Comparison of ENCODE assay signal across 26 cellular contexts in genomic region chr16:48382131-48382530, GRCh38. TPM values are rescaled to one million over a fixed set of nuclear protein-coding genes. Genes with fewer than 3 reads are reported as not detected.
A peak's percentile ranks its signal among the peaks of the same experiment; 100 is the strongest.
DNase-seq lines count a peak whose midpoint lies in the region; ATAC-seq, FAIRE-seq and TF ChIP-seq lines count a peak whose summit lies in the region.
"Had no signal": no experiment of that assay in that cellular context is flagged by ENCODE, and none has a peak within 500 bp of the region (broad histone marks: within the 10 kb centered on the region; RNA-seq: fewer than 3 reads in every experiment).

No MANE protein-coding gene starts in this region.

- RAD21 ChIA-PET in GM12878 (lab: Charles Lee; ENCODE audit: unreplicated experiment) = interaction anchor here (0.9 to 4.4 kb wide), 2 partner anchors 13 to 16 kb away, joined by 4 to 30 read pairs; no protein-coding TSS in a partner anchor

- POLR2A ChIA-PET in GM12878 (lab: Charles Lee) (interaction anchor here (0.6 to 1.5 kb wide), 2 partner anchors 11 to 16 kb away, joined by 3 to 9 read pairs; no protein-coding TSS in a partner anchor), HepG2 (lab: Yijun Ruan, JAX) (interaction anchor here (4.6 kb wide), 1 partner anchor 17 kb away, joined by 80 read pairs; no protein-coding TSS in a partner anchor)

- TF ChIP-seq POLR2A in GM12878 (IDR thresholded peaks at IDR 0.05; ENCODE audit: low read depth, low read length) (no peak), HepG2 (IDR thresholded peaks at IDR 0.05; ENCODE audit: insufficient read depth in 1 of 2, low read depth in 2 of 2, low read length in 2 of 2) (no peak)

- H3K27ac ChIP-seq in GM12878 (ENCODE audit: control insufficient read depth, insufficient read depth) (no peak overlapping the region), HepG2 (ENCODE audit: extremely low read length, insufficient read depth, low read length) (no peak overlapping the region), psoas muscle (peak overlapping the region; percentile 100)
- H3K27ac ChIP-seq: 22Rv1, prostate gland had no signal

- H2AFZ ChIP-seq in GM12878 (ENCODE audit: control insufficient read depth, low read depth, low read length) = no peak overlapping the region
- no peak overlapping the region for H2AFZ ChIP-seq in HepG2 (ENCODE audit: low read length)

- H3K4me1 ChIP-seq in GM12878 (ENCODE audit: control insufficient read depth, insufficient read depth, low read length) (peaks cover 4% of the 10 kb centered on the region), HepG2 (ENCODE audit: insufficient read depth, low read length) (peaks cover 73% of the 10 kb centered on the region), psoas muscle (peaks cover 68% of the 10 kb centered on the region)

- intact Hi-C loops in GM12878 (cut with micrococcal nuclease; ENCODE audit: unreplicated experiment) = no loop called here
- intact Hi-C loops in HepG2 (cut with micrococcal nuclease; ENCODE audit: unreplicated experiment) = no loop called here
- intact Hi-C loops in psoas muscle (cut with DNase I) = loop anchor here in 1 of 2 donors (2.0 kb wide), 1 partner anchor 13 kb away; no protein-coding TSS in a partner anchor

- TF ChIP-seq RAD21 in GM12878 (IDR thresholded peaks at IDR 0.05; ENCODE audit: insufficient read depth, low read depth, low read length) = no peak
- TF ChIP-seq RAD21 in HepG2 (CRISPR knock-in tag; IDR thresholded peaks at IDR 0.05) = no peak

- no TSS peak for BruUV-seq in GM12878 (replicated peaks; lab: Mats Ljungman, UMichigan)
- no TSS peak for BruUV-seq in HepG2 (replicated peaks; lab: Mats Ljungman, UMichigan)

- TF ChIP-seq EP300 in GM12878 (IDR thresholded peaks at IDR 0.05; ENCODE audit: borderline replicate concordance in 1 of 2, control insufficient read depth in 1 of 2, low read depth in 2 of 2, low read length in 2 of 2) (no peak), HepG2 (IDR thresholded peaks at IDR 0.05; ENCODE audit: low read depth in 2 of 2, low read length in 2 of 2) (no peak), HepG2 (CRISPR knock-in tag; IDR thresholded peaks at IDR 0.05; ENCODE audit: borderline replicate concordance) (no peak)

- H3K79me2 ChIP-seq in GM12878 (ENCODE audit: control insufficient read depth, insufficient read depth, low read length) (peaks cover 72% of the 10 kb centered on the region), HepG2 (ENCODE audit: insufficient read depth, low read length) (peaks cover 72% of the 10 kb centered on the region)

- CTCF ChIA-PET in GM12878 (lab: Yijun Ruan, JAX) = interaction anchor here (2.3 to 2.4 kb wide), 2 partner anchors 16 to 241 kb away, joined by 12 to 14 read pairs; no protein-coding TSS in a partner anchor
- CTCF ChIA-PET in HepG2 (lab: Yijun Ruan, JAX; ENCODE audit: low intra/inter-chr PET ratio, low total read pairs) = no interaction called here

- SMC1A ChIA-PET in GM12878 (lab: Charles Lee; ENCODE audit: uncharacterized antibody, unreplicated experiment) = interaction anchor here (1.0 to 12.1 kb wide), 2 partner anchors 15 to 97 kb away, joined by 3 to 112 read pairs; no protein-coding TSS in a partner anchor

- H3K4me2 ChIP-seq in GM12878 (ENCODE audit: control insufficient read depth, insufficient read depth) = peak overlapping the region; percentile 73; the same call in 1 of the 2 replicates
- 0 out of 2 replicates have a peak overlapping the region, but pooled peaks have one; percentile 80 for H3K4me2 ChIP-seq in HepG2 (ENCODE audit: low read depth, low read length)

- no peaks in the 10 kb centered on the region for H3K27me3 ChIP-seq in GM12878 (replicated peaks in 1 of 2; ENCODE audit: control insufficient read depth in 2 of 2, insufficient read depth in 2 of 2, low read length in 1 of 2)
- no peaks in the 10 kb centered on the region; a peak in 2 of 5 replicates for H3K27me3 ChIP-seq in HepG2 (ENCODE audit: control insufficient read depth in 1 of 2, insufficient read depth in 2 of 2, low read length in 2 of 2)
- no peaks in the 10 kb centered on the region for H3K27me3 ChIP-seq in psoas muscle (ENCODE audit: insufficient read depth in 3 of 3, low read length in 2 of 3)
- H3K27me3 ChIP-seq: tibial artery had no signal

- no peaks in the 10 kb centered on the region for H3K36me3 ChIP-seq in GM12878 (ENCODE audit: control insufficient read depth in 2 of 2, insufficient read depth in 2 of 2, low read length in 1 of 2)
- no peaks in the 10 kb centered on the region for H3K36me3 ChIP-seq in HepG2 (replicated peaks in 1 of 2; ENCODE audit: control insufficient read depth in 1 of 2, insufficient read depth in 2 of 2, low read length in 2 of 2)
- H3K36me3 ChIP-seq in psoas muscle (ENCODE audit: insufficient read depth in 1 of 2, low read depth in 1 of 2) = no peaks in the 10 kb centered on the region
- H3K36me3 ChIP-seq: prostate gland, tibial artery had no signal

- TF ChIP-seq CTCF in GM12878 (IDR thresholded peaks at IDR 0.05 in 2 of 3, conservative IDR thresholded peaks at IDR 0.05 in 1 of 3; ENCODE audit: control insufficient read depth in 2 of 3, extremely low read depth in 1 of 3, insufficient read depth in 1 of 3, low read depth in 3 of 3, low read length in 3 of 3) = no peak
- no peak for TF ChIP-seq CTCF in HepG2 (CRISPR knock-in tag; IDR thresholded peaks at IDR 0.05)
- TF ChIP-seq CTCF in psoas muscle (IDR thresholded peaks at IDR 0.05) = no peak

- H3K9me3 ChIP-seq in GM12878 (replicated peaks; ENCODE audit: control insufficient read depth, insufficient read depth, low read length) (no peaks in the 10 kb centered on the region), HepG2 (ENCODE audit: low read length) (no peaks in the 10 kb centered on the region), psoas muscle (no peaks in the 10 kb centered on the region)
- H3K9me3 ChIP-seq: prostate gland, tibial artery had no signal

- WGBS in GM12878 (ENCODE audit: insufficient coverage, insufficient replicate concordance, low lambda C conversion rate, missing lambda C conversion rate) = 98% methylated on average over 4 of the region's 4 CpGs
- 95% methylated on average over 4 of the region's 4 CpGs for WGBS in HepG2 (ENCODE audit: low lambda C conversion rate)
- WGBS in psoas muscle, 3 donors = 84 to 95% (median 88%) methylated on average over 4 of the region's 4 CpGs

- H4K20me1 ChIP-seq in GM12878 (ENCODE audit: control insufficient read depth, insufficient read depth) = no peaks in the 10 kb centered on the region
- H4K20me1 ChIP-seq in HepG2 (ENCODE audit: insufficient read depth, low read length) = peaks cover 66% of the 10 kb centered on the region

- in situ Hi-C loops in GM12878 (cut with MboI) = no loop called here
- in situ Hi-C loops in HepG2 (cut with HindIII; ENCODE audit: extremely low pct_ligation_motif_present, low pct_unique_long_range_greater_than_20kb) = no loop called here

- DNase-seq in activated CD8-positive, alpha-beta memory T cell treated with anti-CD3 and anti-CD28 coated beads for 24 hours = peak; percentile 19
- no peak for DNase-seq in activated CD8-positive, alpha-beta memory T cell treated with anti-CD3 and anti-CD28 coated beads, Interleukin-2, amount 50 U/mL, for 48 hours
- DNase-seq in GM12878 (ENCODE audit: low read depth, low spot score) = no peak
- no peak for DNase-seq in HepG2 (ENCODE audit: low spot score)
- DNase-seq in psoas muscle = no peak
- DNase-seq in kidney tubule cell (ENCODE audit: low spot score) = no peak
- DNase-seq in NCI-H345 (lab: John Stamatoyannopoulos, UW) = no peak
- no peak for DNase-seq in SK-N-DZ (ENCODE audit: low spot score)
- DNase-seq: activated CD4-positive, alpha-beta T cell treated with anti-CD3 and anti-CD28 coated beads for 48 hours; AML-193; cerebellar nuclear complex; DMS79; effector CD4-positive, alpha-beta T cell; naive thymus-derived CD8-positive, alpha-beta T cell; NCI-H1417 treated with DMSO at 0.1 percent for 48 hours; NCI-H524 treated with DMSO at 0.1 percent for 48 hours; T-helper 17 cell; tibial artery had no signal

- no peak for FAIRE-seq in GM12878 (lab: Jason Lieb, UNC)
- no peak for FAIRE-seq in HepG2 (lab: Jason Lieb, UNC)
- FAIRE-seq: frontal cortex, GM12891, keratinocyte had no signal

- ATAC-seq in GM12878 = no peak
- no peak for ATAC-seq in HepG2
- no peak for ATAC-seq in psoas muscle
- ATAC-seq: esophagus mucosa; naive thymus-derived CD8-positive, alpha-beta T cell; stimulated activated memory B cell treated with anti-CD40 and anti-IgM and Interleukin-4, amounts not matched to agents 10 μg/mL and 1 μg/mL and 100 μg/mL, for 72 hours; T-helper 17 cell had no signal

- H3K4me3 ChIP-seq in GM12878 (peak overlapping the region; percentile 32; the same call in 1 of the 2 replicates), HepG2 (replicated peaks in 1 of 3; ENCODE audit: insufficient read depth in 1 of 3, low read depth in 2 of 3, low read length in 3 of 3) (no peak overlapping the region), psoas muscle (peak overlapping the region; percentile 74)
- H3K4me3 ChIP-seq: prostate gland, skin epidermis had no signal

- H3K9ac ChIP-seq in GM12878 (ENCODE audit: control insufficient read depth, insufficient read depth, low read length) = no peak overlapping the region
- H3K9ac ChIP-seq in HepG2 (ENCODE audit: insufficient read depth, low read depth, low read length) = no peak overlapping the region

RNA-seq across cellular contexts. Expression of gene SIAH1, which starts 3.1 kb away (rescaled TPM):
- total RNA-seq in GM12878 (2013; cell fraction: nucleolus; rRNA removed) = 68.3 and 70.9 TPM in 2 replicates
- total RNA-seq in GM12878 (2014; rRNA removed) (15.8 and 20.7 TPM in 2 replicates), GM12878 (2014; rRNA removed; fragmentation: Illumina TruSeq; extraction: Trizol) (14.0 and 14.8 TPM in 2 replicates), GM12878 (2021) (12.4 and 14.0 TPM in 2 replicates), HepG2 (2016; rRNA removed; fragmentation: Illumina TruSeq; extraction: Trizol) (27.9 and 28.6 TPM in 2 replicates), psoas muscle (10 to 100 TPM; 16.2 to 26.0 (median 18.6) TPM)
- polyA plus RNA-seq in GM12878 (2011; ENCODE audit: low read depth) = 9.1 TPM
- polyA plus RNA-seq in GM12878 (2011; rRNA removed) (14.8 and 16.6 TPM in 2 replicates), GM12878 (2014; fragmentation: Illumina TruSeq; extraction: Trizol) (12.7 and 15.7 TPM in 2 replicates), GM12878 (2014; fragmentation: Nextera tagmentation; extraction: Ambion mirVana) (1 to 10 TPM; 5.1 to 6.4 TPM), GM12878 (2014; rRNA removed) (10.8 and 13.4 TPM in 2 replicates), GM12878 (2016; fragmentation: Nextera tagmentation; extraction: Ambion mirVana) (10 to 100 TPM; 13.7 to 21.1 TPM), HepG2 (2011; rRNA removed) (15.4 and 16.0 TPM in 2 replicates), psoas muscle (10 to 100 TPM; 10.4 to 19.0 (median 16.2) TPM)
- polyA plus RNA-seq in GM12878 (2011; cell fraction: cytosol; rRNA removed) = 11.3 and 12.5 TPM in 2 replicates
- 11.8 and 14.3 TPM in 2 replicates for polyA plus RNA-seq in GM12878 (2011; cell fraction: nucleus; rRNA removed)
- 11.7 and 12.2 TPM in 2 replicates for polyA plus RNA-seq in GM12878 (2012)
- 23.6 and 25.3 TPM in 2 replicates for polyA minus RNA-seq in GM12878 (2011; rRNA and poly(A)+ RNA removed)
- 12.0 and 12.3 TPM in 2 replicates for polyA minus RNA-seq in GM12878 (2011; cell fraction: cytosol; rRNA and poly(A)+ RNA removed)
- polyA minus RNA-seq in GM12878 (2011; cell fraction: nucleus; rRNA and poly(A)+ RNA removed) = 14.3 and 29.7 TPM in 2 replicates
- 12.9 and 14.7 TPM in 2 replicates for total RNA-seq in HepG2 (2016; cell fraction: cytosol; rRNA removed; fragmentation: Illumina TruSeq; extraction: Trizol; ENCODE audit: low read depth)
- total RNA-seq in HepG2 (2016; cell fraction: insoluble cytoplasmic fraction; rRNA removed; fragmentation: Illumina TruSeq; extraction: Trizol) = 27.3 TPM in 2 replicates
- 34.8 and 35.5 TPM in 2 replicates for total RNA-seq in HepG2 (2016; cell fraction: membrane; rRNA removed; fragmentation: Illumina TruSeq; extraction: Trizol)
- 31.3 and 31.4 TPM in 2 replicates for total RNA-seq in HepG2 (2016; cell fraction: nucleus; rRNA removed; fragmentation: Illumina TruSeq; extraction: Trizol)
- polyA plus RNA-seq in HepG2 (2011; cell fraction: cytosol; rRNA removed) = 12.9 and 14.9 TPM in 2 replicates
- polyA plus RNA-seq in HepG2 (2011; cell fraction: nucleus; rRNA removed) = 15.0 and 21.0 TPM in 2 replicates
- 22.2 and 25.1 TPM in 2 replicates for polyA plus RNA-seq in HepG2 (2012)
- 7.5 TPM in 2 replicates for polyA plus RNA-seq in HepG2 (2016; cell fraction: cytosol; fragmentation: Illumina TruSeq; extraction: Trizol; ENCODE audit: low read depth)
- 29.2 and 30.6 TPM in 2 replicates for polyA plus RNA-seq in HepG2 (2016; cell fraction: insoluble cytoplasmic fraction; fragmentation: Illumina TruSeq; extraction: Trizol; ENCODE audit: low read depth)
- 18.6 and 19.2 TPM in 2 replicates for polyA plus RNA-seq in HepG2 (2016; cell fraction: membrane; fragmentation: Illumina TruSeq; extraction: Trizol; ENCODE audit: low read depth)
- 36.1 and 41.1 TPM in 2 replicates for polyA plus RNA-seq in HepG2 (2016; cell fraction: nucleus; fragmentation: Illumina TruSeq; extraction: Trizol; ENCODE audit: insufficient read depth, low read depth)
- polyA minus RNA-seq in HepG2 (2011; rRNA and poly(A)+ RNA removed; ENCODE audit: low replicate concordance) = 34.2 and 46.5 TPM in 2 replicates
- polyA minus RNA-seq in HepG2 (2011; cell fraction: cytosol; rRNA and poly(A)+ RNA removed) = 16.2 and 16.6 TPM in 2 replicates
- 47.6 and 57.8 TPM in 2 replicates for polyA minus RNA-seq in HepG2 (2011; cell fraction: nucleus; rRNA and poly(A)+ RNA removed)
- 37.5 and 38.5 TPM in 2 replicates for polyA plus RNA-seq in SK-N-DZ (2014; cell fraction: cytosol; rRNA removed)
- 23.2 and 24.9 TPM in 2 replicates for polyA plus RNA-seq in SK-N-DZ (2014; cell fraction: nucleus; rRNA removed)

Comparison
In these comparisons a context has a peak if more than half of its experiments do, and no peak if none do; other contexts are left out.
1. H3K4me3 ChIP-seq: peak in GM12878 (single experiment) and psoas muscle (single experiment); none in HepG2 (0 of 3).